Comparison of ENCODE assay signal across 8 cellular contexts in genomic region chr6:28137458-28138020, GRCh38. TPM values are rescaled to one million over a fixed set of nuclear protein-coding genes. Genes with fewer than 3 reads are reported as not detected.
DNase-seq lines count a peak whose midpoint lies in the region; ATAC-seq, FAIRE-seq and TF ChIP-seq lines count a peak whose summit lies in the region.

No MANE protein-coding gene starts in this region.

- H4K20me1 ChIP-seq in PC-3 (ENCODE audit: low read length) (no peaks in the 10 kb centered on the region), keratinocyte (ENCODE audit: control insufficient read depth, extremely low read depth, insufficient read depth, low read length) (no peaks in the 10 kb centered on the region)

- DNase-seq in Daoy (ENCODE audit: low read depth) (peak; percentile 36), HAP-1 (ENCODE audit: low spot score in 2 of 2) (no peak), PC-3 (no peak), astrocyte of the cerebellum (ENCODE audit: low read depth) (no peak), keratinocyte (ENCODE audit: low read depth, low spot score) (no peak), epidermal melanocyte (ENCODE audit: insufficient read length, low spot score) (no peak), NCI-H1048 (lab: John Stamatoyannopoulos, UW) (no peak)

- H3K9me1 ChIP-seq in keratinocyte (ENCODE audit: control insufficient read depth, extremely low read depth, insufficient read depth, low read length): no peaks in the 10 kb centered on the region

- H3K4me3 ChIP-seq in HAP-1: peak overlapping the region; percentile 58
- peak overlapping the region; percentile 91 for H3K4me3 ChIP-seq in PC-3 (ENCODE audit: low read length)
- H3K4me3 ChIP-seq in astrocyte of the cerebellum (ENCODE audit: low read depth, low read length): peak overlapping the region; percentile 80
- peak overlapping the region; percentile 76 to 93 (median 79) for H3K4me3 ChIP-seq in keratinocyte (ENCODE audit: control insufficient read depth in 2 of 3, extremely low read depth in 1 of 3, insufficient read depth in 2 of 3, low read depth in 1 of 3, low read length in 3 of 3)

- peak overlapping the region; percentile 89 for H3K27ac Mint-ChIP-seq in stimulated activated memory B cell treated with anti-CD40 and anti-IgM and Interleukin-4, amounts not matched to agents 10 μg/mL and 1 μg/mL and 100 μg/mL, for 72 hours

- peak overlapping the region; percentile 100 for H2AFZ ChIP-seq in PC-3 (ENCODE audit: low read length)
- peak overlapping the region; percentile 94 for H2AFZ ChIP-seq in keratinocyte (ENCODE audit: control insufficient read depth, low read length)

- no peaks in the 10 kb centered on the region for H3K9me2 ChIP-seq in PC-3 (replicated peaks; ENCODE audit: low read length)

- H3K4me2 ChIP-seq in PC-3 (ENCODE audit: low read length) (peak overlapping the region; percentile 95), keratinocyte (ENCODE audit: control insufficient read depth, extremely low read depth, insufficient read depth, low read depth, low read length) (peak overlapping the region; percentile 92)

- H3K36me3 Mint-ChIP-seq in stimulated activated memory B cell treated with anti-CD40 and anti-IgM and Interleukin-4, amounts not matched to agents 10 μg/mL and 1 μg/mL and 100 μg/mL, for 72 hours: peaks cover 11% of the 10 kb centered on the region

- H3K9ac ChIP-seq in PC-3 (ENCODE audit: low read length) (peak overlapping the region; percentile 87), keratinocyte (ENCODE audit: control insufficient read depth, extremely low read depth, insufficient read depth, low read length) (peak overlapping the region; percentile 84)

- H3K27me3 ChIP-seq in HAP-1 (ENCODE audit: low read depth): no peaks in the 10 kb centered on the region
- no peaks in the 10 kb centered on the region for H3K27me3 ChIP-seq in PC-3 (ENCODE audit: low read length)
- H3K27me3 ChIP-seq in keratinocyte (ENCODE audit: control insufficient read depth, extremely low read depth, insufficient read depth, low read length): no peaks in the 10 kb centered on the region

- intact Hi-C loops in PC-3 (cut with micrococcal nuclease): loop anchor here (2.0 to 10.0 kb wide), 6 partner anchors 33 to 447 kb away; partner anchors contain the start of genes ZSCAN31 and ZSCAN9

- dilution Hi-C loops in keratinocyte (cut with MboI; ENCODE audit: extremely low pct_ligation_motif_present, low sequenced_read_pairs): no loop called here

- FAIRE-seq in keratinocyte (lab: Jason Lieb, UNC): no peak

- ATAC-seq in PC-3: no peak
- peak; percentile 80 for ATAC-seq in stimulated activated memory B cell treated with anti-CD40 and anti-IgM and Interleukin-4, amounts not matched to agents 10 μg/mL and 1 μg/mL and 100 μg/mL, for 72 hours

- H3F3A ChIP-seq in PC-3 (ENCODE audit: low read length, unreplicated experiment): no peaks in the 10 kb centered on the region

- H3K36me3 ChIP-seq in HAP-1 (replicated peaks): no peaks in the 10 kb centered on the region
- H3K36me3 ChIP-seq in PC-3 (ENCODE audit: low read depth, low read length): no peaks in the 10 kb centered on the region
- no peaks in the 10 kb centered on the region for H3K36me3 ChIP-seq in keratinocyte (ENCODE audit: control insufficient read depth in 2 of 2, extremely low read depth in 1 of 2, insufficient read depth in 2 of 2, low read length in 2 of 2)

- H3K27me3 Mint-ChIP-seq in stimulated activated memory B cell treated with anti-CD40 and anti-IgM and Interleukin-4, amounts not matched to agents 10 μg/mL and 1 μg/mL and 100 μg/mL, for 72 hours: no peaks in the 10 kb centered on the region

- H3K4me1 Mint-ChIP-seq in stimulated activated memory B cell treated with anti-CD40 and anti-IgM and Interleukin-4, amounts not matched to agents 10 μg/mL and 1 μg/mL and 100 μg/mL, for 72 hours: peaks cover 63% of the 10 kb centered on the region

- H3K4me1 ChIP-seq in HAP-1 (peaks cover 15% of the 10 kb centered on the region), PC-3 (ENCODE audit: insufficient read depth, low read length) (peaks cover 14% of the 10 kb centered on the region), keratinocyte (ENCODE audit: control insufficient read depth, extremely low read depth, insufficient read depth, low read length) (peaks cover 13% of the 10 kb centered on the region)

- H3K9me3 ChIP-seq in HAP-1 (no peaks in the 10 kb centered on the region), PC-3 (ENCODE audit: low read length) (no peaks in the 10 kb centered on the region), keratinocyte (ENCODE audit: control insufficient read depth, low read depth, low read length) (no peaks in the 10 kb centered on the region)

- CTCF ChIA-PET in PC-3 (lab: Charles Lee): no interaction called here

- peaks cover 25% of the 10 kb centered on the region for H3K79me2 ChIP-seq in PC-3 (ENCODE audit: low read length)
- peaks cover 28% of the 10 kb centered on the region for H3K79me2 ChIP-seq in keratinocyte (ENCODE audit: control insufficient read depth, insufficient read depth, low read length)

- BruUV-seq in PC-3 (replicated peaks; lab: Mats Ljungman, UMichigan): no TSS peak

- H3K9me3 Mint-ChIP-seq in stimulated activated memory B cell treated with anti-CD40 and anti-IgM and Interleukin-4, amounts not matched to agents 10 μg/mL and 1 μg/mL and 100 μg/mL, for 72 hours: no peaks in the 10 kb centered on the region

- TF ChIP-seq CTCF in PC-3 (conservative IDR thresholded peaks at IDR 0.05; ENCODE audit: low read depth, low read length) (no peak), astrocyte of the cerebellum (IDR thresholded peaks at IDR 0.05; ENCODE audit: low read depth, low read length, missing control alignments) (no peak), keratinocyte (optimal IDR thresholded peaks at IDR 0.05 in 1 of 3, IDR thresholded peaks at IDR 0.05 in 1 of 3, conservative IDR thresholded peaks at IDR 0.05 in 1 of 3; ENCODE audit: extremely low read depth in 1 of 3, insufficient read depth in 2 of 3, low read length in 3 of 3) (no peak)

- in situ Hi-C loops in HAP-1 (cut with MboI; ENCODE audit: low sequenced_read_pairs) (loop anchor here (10.0 to 25.0 kb wide), 2 partner anchors 125 to 217 kb away; partner anchors contain the start of genes NKAPL, ZKSCAN4 and ZSCAN26), astrocyte of the cerebellum (cut with HindIII; ENCODE audit: low sequenced_read_pairs) (no loop called here)

- H3K27ac ChIP-seq in PC-3 (ENCODE audit: low read length) (peak overlapping the region; percentile 52; the same call in 1 of the 2 replicates), keratinocyte (ENCODE audit: control insufficient read depth, insufficient read depth, low read length) (peak overlapping the region; percentile 61)

- H3K4me3 Mint-ChIP-seq in stimulated activated memory B cell treated with anti-CD40 and anti-IgM and Interleukin-4, amounts not matched to agents 10 μg/mL and 1 μg/mL and 100 μg/mL, for 72 hours: peak overlapping the region; percentile 88

- POLR2A ChIA-PET in PC-3 (lab: Charles Lee; ENCODE audit: unreplicated experiment): interaction anchor here (0.6 to 1.2 kb wide), 2 partner anchors 33 to 73 kb away, joined by 4 to 13 read pairs; no protein-coding TSS in a partner anchor

RNA-seq across cellular contexts. Expression of gene ZKSCAN8, which starts 4.1 kb away (rescaled TPM):
- 11.9 and 16.3 TPM in 2 replicates for total RNA-seq in Daoy (2014; rRNA removed; shearing (Covaris generic))
- 10.3 and 12.0 TPM in 2 replicates for total RNA-seq in PC-3 (2014; rRNA removed)
- 5.4 to 6.4 TPM (median 5.7 TPM) in 3 replicates for polyA plus RNA-seq in keratinocyte
- polyA plus RNA-seq in keratinocyte (2011; ENCODE audit: low read depth): 2.1 TPM
- 2.0 and 3.8 TPM in 2 replicates for polyA plus RNA-seq in keratinocyte (2011; cell fraction: cytosol; rRNA removed)
- polyA plus RNA-seq in keratinocyte (2011; cell fraction: nucleus; rRNA removed): 21.5 TPM in 2 replicates
- 3.4 and 3.8 TPM in 2 replicates for polyA plus RNA-seq in keratinocyte (2012; ENCODE audit: low replicate concordance)
- 4.3 to 14.8 TPM (median 10.7 TPM) in 3 replicates for polyA minus RNA-seq in keratinocyte
- polyA minus RNA-seq in keratinocyte (2011; cell fraction: cytosol; rRNA and poly(A)+ RNA removed): 4.0 TPM
- polyA minus RNA-seq in keratinocyte (2011; cell fraction: nucleus; rRNA and poly(A)+ RNA removed): 8.9 and 19.5 TPM in 2 replicates

RNA-seq across cellular contexts. Expression of gene ZSCAN16, which starts 13.1 kb away (rescaled TPM):
- total RNA-seq in Daoy (2014; rRNA removed; shearing (Covaris generic)): 3.5 and 4.8 TPM in 2 replicates
- total RNA-seq in PC-3 (2014; rRNA removed): 4.5 and 8.1 TPM in 2 replicates
- polyA plus RNA-seq in keratinocyte: 0.99 to 1.5 TPM (median 1.0 TPM) in 3 replicates
- polyA plus RNA-seq in keratinocyte (2011; ENCODE audit: low read depth): 3.9 TPM
- 0.49 and 0.70 TPM in 2 replicates for polyA plus RNA-seq in keratinocyte (2011; cell fraction: cytosol; rRNA removed)
- 1.00 and 1.8 TPM in 2 replicates for polyA plus RNA-seq in keratinocyte (2011; cell fraction: nucleus; rRNA removed)
- polyA plus RNA-seq in keratinocyte (2012; ENCODE audit: low replicate concordance): 0.95 and 3.1 TPM in 2 replicates
- polyA minus RNA-seq in keratinocyte: 0.49 to 0.83 TPM in 2 of 3 replicates, not detected in the other
- polyA minus RNA-seq in keratinocyte (2011; cell fraction: cytosol; rRNA and poly(A)+ RNA removed): not detected
- polyA minus RNA-seq in keratinocyte (2011; cell fraction: nucleus; rRNA and poly(A)+ RNA removed): 0.32 and 0.62 TPM in 2 replicates

RNA-seq across cellular contexts. Expression of gene ZNF165, which starts 57.2 kb away (rescaled TPM):
- total RNA-seq in Daoy (2014; rRNA removed; shearing (Covaris generic)): 0.71 and 2.2 TPM in 2 replicates
- 8.9 and 12.1 TPM in 2 replicates for total RNA-seq in PC-3 (2014; rRNA removed)
- polyA plus RNA-seq in keratinocyte: 1.1 to 3.6 TPM (median 2.1 TPM) in 3 replicates
- 12.0 TPM for polyA plus RNA-seq in keratinocyte (2011; ENCODE audit: low read depth)
- polyA plus RNA-seq in keratinocyte (2011; cell fraction: cytosol; rRNA removed): 1.4 and 2.8 TPM in 2 replicates
- polyA plus RNA-seq in keratinocyte (2011; cell fraction: nucleus; rRNA removed): 7.2 and 7.8 TPM in 2 replicates
- 2.4 and 13.6 TPM in 2 replicates for polyA plus RNA-seq in keratinocyte (2012; ENCODE audit: low replicate concordance)
- polyA minus RNA-seq in keratinocyte: 0.13 to 4.6 TPM (median 1.8 TPM) in 3 replicates
- polyA minus RNA-seq in keratinocyte (2011; cell fraction: cytosol; rRNA and poly(A)+ RNA removed): 1.5 TPM
- polyA minus RNA-seq in keratinocyte (2011; cell fraction: nucleus; rRNA and poly(A)+ RNA removed): 5.0 and 10.0 TPM in 2 replicates
